ENCODE assay signal across 14 cellular contexts in the genomic region with DNA sequence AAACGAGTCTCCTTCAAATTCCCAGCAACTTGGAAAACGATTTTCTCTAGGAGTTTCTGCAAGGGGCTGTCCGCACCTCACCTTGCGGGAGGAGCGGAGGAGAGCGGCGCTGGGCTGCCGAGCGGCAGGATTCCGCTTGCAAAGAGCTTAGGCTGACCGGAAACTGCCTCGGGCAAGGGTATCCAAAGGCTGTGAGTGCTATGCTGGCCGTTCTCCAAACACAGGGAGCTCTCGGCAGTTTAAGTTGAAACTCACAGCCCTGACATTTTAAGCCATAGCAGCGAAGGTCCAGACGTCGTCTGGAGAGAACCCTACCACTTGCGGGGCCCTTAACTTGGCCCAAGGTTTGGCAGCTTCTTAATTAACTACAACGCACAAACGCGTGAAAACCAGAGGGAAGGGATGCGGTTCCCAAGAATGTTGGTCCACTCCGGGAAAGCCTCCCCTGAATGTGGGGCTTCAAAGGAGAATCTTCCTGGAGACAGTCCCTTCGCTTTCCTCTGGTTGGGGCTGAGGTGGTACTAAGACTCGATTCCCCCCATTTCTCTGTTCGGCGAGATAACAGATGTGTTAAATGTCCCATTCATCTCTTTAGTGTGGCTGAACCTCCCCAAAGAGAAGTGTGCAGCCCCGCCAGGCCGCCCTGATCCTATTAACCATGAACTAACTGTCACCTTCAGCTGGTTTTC. TPM values are rescaled to one million over a fixed set of nuclear protein-coding genes. Genes with fewer than 3 reads are reported as not detected.
A peak's percentile ranks its signal among the peaks of the same experiment; 100 is the strongest.
DNase-seq lines count a peak whose midpoint lies in the region; ATAC-seq and TF ChIP-seq lines count a peak whose summit lies in the region.
"Had no signal": no experiment of that assay in that cellular context is flagged by ENCODE, and none has a peak within 500 bp of the region (broad histone marks: within the 10 kb centered on the region; RNA-seq: fewer than 3 reads in every experiment).

No MANE protein-coding gene starts in this region.

- peaks cover 97% of the 10 kb centered on the region for H3K27me3 ChIP-seq in hepatocyte

- H3K36me3 ChIP-seq in hepatocyte (replicated peaks; ENCODE audit: insufficient read depth, low read depth), result no peaks in the 10 kb centered on the region

- H3K27me3 Mint-ChIP-seq in activated naive CD4-positive, alpha-beta T cell treated with anti-CD3 and anti-CD28 coated beads, Interleukin-2, amount 10 ng/mL, durations not matched to agents 7 days and 5 days, result peaks cover 100% of the 10 kb centered on the region
- peaks cover 90% of the 10 kb centered on the region for H3K27me3 Mint-ChIP-seq in stimulated activated naive CD8-positive, alpha-beta T cell treated with anti-CD3 and anti-CD28 coated beads, Interleukin-15, Interleukin-2, amounts not matched to agents 100 ng/mL and 50 ng/mL, for 24 hours

- H3K4me3 ChIP-seq in hepatocyte, result no peak overlapping the region

- peak overlapping the region; percentile 33 for H3K4me2 ChIP-seq in hepatocyte

- H3K9me3 Mint-ChIP-seq in activated naive CD4-positive, alpha-beta T cell treated with anti-CD3 and anti-CD28 coated beads, Interleukin-2, amount 10 ng/mL, durations not matched to agents 7 days and 5 days, result peaks cover 9% of the 10 kb centered on the region
- H3K9me3 Mint-ChIP-seq in stimulated activated naive CD8-positive, alpha-beta T cell treated with anti-CD3 and anti-CD28 coated beads, Interleukin-15, Interleukin-2, amounts not matched to agents 100 ng/mL and 50 ng/mL, for 24 hours, result peaks cover 12% of the 10 kb centered on the region
- H3K9me3 Mint-ChIP-seq: central memory CD8-positive, alpha-beta T cell had no signal

- ATAC-seq in GM21447 (IDR thresholded peaks at IDR 0.05; ENCODE audit: unreplicated experiment), result no peak
- no peak for ATAC-seq in GM21576 (IDR thresholded peaks at IDR 0.05; ENCODE audit: unreplicated experiment)

- H3K4me1 ChIP-seq in hepatocyte (ENCODE audit: insufficient read depth), result peaks cover 10% of the 10 kb centered on the region

- no peaks in the 10 kb centered on the region for H4K20me1 ChIP-seq in hepatocyte (ENCODE audit: insufficient read depth, poor library complexity, severe bottlenecking)

- peaks cover 20% of the 10 kb centered on the region for H3K36me3 Mint-ChIP-seq in activated naive CD4-positive, alpha-beta T cell treated with anti-CD3 and anti-CD28 coated beads, Interleukin-2, amount 10 ng/mL, durations not matched to agents 7 days and 5 days
- peaks cover 12% of the 10 kb centered on the region for H3K36me3 Mint-ChIP-seq in stimulated activated naive CD8-positive, alpha-beta T cell treated with anti-CD3 and anti-CD28 coated beads, Interleukin-15, Interleukin-2, amounts not matched to agents 100 ng/mL and 50 ng/mL, for 24 hours (ENCODE audit: low read depth)

- H2AFZ ChIP-seq in hepatocyte, result no peak overlapping the region

- H3K4me1 Mint-ChIP-seq in activated naive CD4-positive, alpha-beta T cell treated with anti-CD3 and anti-CD28 coated beads, Interleukin-2, amount 10 ng/mL, durations not matched to agents 7 days and 5 days, result peaks cover 33% of the 10 kb centered on the region
- H3K4me1 Mint-ChIP-seq in stimulated activated naive CD8-positive, alpha-beta T cell treated with anti-CD3 and anti-CD28 coated beads, Interleukin-15, Interleukin-2, amounts not matched to agents 100 ng/mL and 50 ng/mL, for 24 hours (ENCODE audit: low read depth), result peaks cover 34% of the 10 kb centered on the region

- WGBS in hepatocyte (ENCODE audit: low lambda C conversion rate, missing lambda C conversion rate), result 3% methylated on average over 29 of the region's 29 CpGs

- H3K9me2 ChIP-seq in hepatocyte (replicated peaks; ENCODE audit: insufficient read depth), result no peaks in the 10 kb centered on the region

- CTCF ChIA-PET in activated naive CD4-positive, alpha-beta T cell treated with anti-CD3 and anti-CD28 coated beads, Interleukin-2, amount 10 ng/mL, durations not matched to agents 7 days and 5 days (lab: Charles Lee), result interaction anchor here (1.1 to 2.2 kb wide), 3 partner anchors 29 to 511 kb away, joined by 4 to 7 read pairs (median 4); no protein-coding TSS in a partner anchor

- H3K27ac Mint-ChIP-seq in activated naive CD4-positive, alpha-beta T cell treated with anti-CD3 and anti-CD28 coated beads, Interleukin-2, amount 10 ng/mL, durations not matched to agents 7 days and 5 days, result peak overlapping the region; percentile 59
- peak overlapping the region; percentile 11 for H3K27ac Mint-ChIP-seq in stimulated activated naive CD8-positive, alpha-beta T cell treated with anti-CD3 and anti-CD28 coated beads, Interleukin-15, Interleukin-2, amounts not matched to agents 100 ng/mL and 50 ng/mL, for 24 hours

- H3K79me2 ChIP-seq in hepatocyte, result no peaks in the 10 kb centered on the region

- TF ChIP-seq CTCF in hepatocyte (IDR thresholded peaks at IDR 0.05; ENCODE audit: poor library complexity), result no peak

- H3K9me3 ChIP-seq in hepatocyte (ENCODE audit: low read depth), result no peaks in the 10 kb centered on the region

- H3K4me3 Mint-ChIP-seq in activated naive CD4-positive, alpha-beta T cell treated with anti-CD3 and anti-CD28 coated beads, Interleukin-2, amount 10 ng/mL, durations not matched to agents 7 days and 5 days, result no peak overlapping the region
- no peak overlapping the region for H3K4me3 Mint-ChIP-seq in stimulated activated naive CD8-positive, alpha-beta T cell treated with anti-CD3 and anti-CD28 coated beads, Interleukin-15, Interleukin-2, amounts not matched to agents 100 ng/mL and 50 ng/mL, for 24 hours
- H3K4me3 Mint-ChIP-seq: central memory CD8-positive, alpha-beta T cell had no signal

- DNase-seq in activated naive CD4-positive, alpha-beta T cell treated with anti-CD3 and anti-CD28 coated beads, Interleukin-2, amount 10 ng/mL, durations not matched to agents 7 days and 5 days, result no peak
- no peak for DNase-seq in activated naive CD4-positive, alpha-beta T cell treated with anti-CD3 and anti-CD28 coated beads, Interleukin-2, amount 50 U/mL, for 16 hours
- DNase-seq in NCI-H748 treated with DMSO at 0.1 percent for 48 hours (lab: John Stamatoyannopoulos, UW) (peak; percentile 61), hepatocyte (ENCODE audit: low spot score) (peak; percentile 26), NCI-H345 (lab: John Stamatoyannopoulos, UW) (no peak)
- DNase-seq: GF-D8, NCI-H1930, occipital lobe had no signal

- H3K27ac ChIP-seq in hepatocyte, result no peak overlapping the region

RNA-seq across cellular contexts. Expression of a gene that starts 1.1 kb away (rescaled TPM):
- total RNA-seq in hepatocyte, result not detected in 2 replicates
- polyA plus RNA-seq in hepatocyte, result not detected in 2 replicates
- total RNA-seq: activated T-helper 2 cell treated with anti-CD3 and anti-CD28 coated beads, Interferon-gamma antibody, Interleukin-2, Interleukin-4, amounts not matched to agents 10 μg/mL and 5 μg/mL and 100 μg/mL, durations not matched to agents 14 hours and 24 hours and 36 hours; HT-29; occipital lobe had no signal

Comparison
In these comparisons a context has a peak if more than half of its experiments do, and no peak if none do; other contexts are left out.
1. DNase-seq: peak in NCI-H748 treated with DMSO at 0.1 percent for 48 hours (single experiment) and hepatocyte (single experiment); none in activated naive CD4-positive, alpha-beta T cell treated with anti-CD3 and anti-CD28 coated beads, Interleukin-2, amount 10 ng/mL, durations not matched to agents 7 days and 5 days (single experiment), activated naive CD4-positive, alpha-beta T cell treated with anti-CD3 and anti-CD28 coated beads, Interleukin-2, amount 50 U/mL, for 16 hours (single experiment) and NCI-H345 (single experiment).